ENCODE assay signal across 17 cellular contexts in genomic region chr10:43814611-43815010, GRCh38.
"Had no signal": no experiment of that assay in that cellular context is flagged by ENCODE, and none has a peak within 500 bp of the region (broad histone marks: within the 10 kb centered on the region; RNA-seq: fewer than 3 reads in every experiment).

No MANE protein-coding gene starts in this region.

- H2AFZ ChIP-seq: hepatocyte, neural progenitor cell had no signal

- H3K9ac ChIP-seq: neural progenitor cell had no signal

- H3K27ac ChIP-seq: hepatocyte, neural progenitor cell, upper lobe of left lung had no signal

- DNase-seq: activated CD4-positive, alpha-beta T cell treated with anti-CD3 and anti-CD28 coated beads for 1 hour; activated naive CD4-positive, alpha-beta T cell; activated T-cell treated with anti-CD3 and anti-CD28 coated beads, Interleukin-2, amount 50 U/mL, for 1 hour; anterior cingulate cortex; effector CD4-positive, alpha-beta T cell; glutamatergic neuron; immature natural killer cell; left ventricle myocardium inferior; naive thymus-derived CD8-positive, alpha-beta T cell; stimulated activated CD4-positive, alpha-beta T cell treated with anti-CD3 and anti-CD28 coated beads, Interleukin-2, amount 100 ng/mL, for 48 hours; stimulated activated CD8-positive, alpha-beta memory T cell treated with anti-CD3 and anti-CD28 coated beads, Interleukin-4, amount 100 ng/mL, for 48 hours; stimulated activated naive CD4-positive, alpha-beta T cell; T-helper 1 cell; T-helper 9 cell; upper lobe of left lung had no signal

- H3K4me2 ChIP-seq: hepatocyte, neural progenitor cell had no signal

- H3K36me3 ChIP-seq: left ventricle myocardium inferior, neural progenitor cell, upper lobe of left lung had no signal

- H3K9me3 ChIP-seq: left ventricle myocardium inferior, upper lobe of left lung had no signal

- H3K79me2 ChIP-seq: hepatocyte had no signal

- H3K27me3 ChIP-seq: hepatocyte, neural progenitor cell, upper lobe of left lung had no signal

- H3K4me3 ChIP-seq: hepatocyte, left ventricle myocardium inferior, neural progenitor cell, upper lobe of left lung had no signal
